In the genomic region with DNA sequence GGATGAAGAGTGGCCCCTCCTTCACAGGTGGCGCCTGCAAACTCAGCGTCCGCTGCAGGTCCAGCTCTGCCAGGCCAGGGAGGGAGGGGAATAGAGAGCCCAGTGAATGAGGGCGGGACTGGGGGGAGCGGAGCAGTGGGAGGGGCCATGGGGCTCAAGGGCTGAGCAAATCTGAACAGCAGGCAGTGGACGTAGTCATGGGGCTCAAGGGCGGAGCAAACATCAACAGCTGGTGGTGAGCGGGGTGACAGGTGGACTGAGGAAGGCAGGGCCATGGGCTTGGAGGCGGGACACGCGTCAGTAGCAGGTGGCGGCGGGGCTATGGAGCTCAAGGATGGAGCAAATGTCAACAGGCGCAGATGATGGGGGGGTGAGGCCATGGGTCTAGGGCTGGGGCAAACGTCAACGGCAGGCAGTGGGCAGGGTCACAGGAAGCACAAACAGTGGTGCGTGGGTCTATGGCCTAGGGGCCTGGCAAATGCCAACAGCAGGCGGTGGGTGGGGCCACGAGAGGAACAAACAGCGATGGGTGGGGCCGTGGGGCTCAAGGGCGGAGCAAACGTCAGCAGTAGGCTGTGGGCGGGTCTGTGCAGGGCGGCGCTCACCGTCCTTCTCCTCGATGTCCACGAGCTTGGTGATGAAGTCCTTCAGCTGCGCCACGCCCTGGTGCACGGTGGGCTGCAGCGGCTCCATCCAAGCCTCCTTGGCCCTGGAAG, we compare ENCODE assay signal across 6 cellular contexts. TPM values are rescaled to one million over a fixed set of nuclear protein-coding genes. Genes with fewer than 3 reads are reported as not detected.
DNase-seq lines count a peak whose midpoint lies in the region; ATAC-seq and TF ChIP-seq lines count a peak whose summit lies in the region.
"Not testable (repeated sequence)": the region's sequence is repeated elsewhere in the genome, so short reads cannot be mapped to it uniquely, and the experiment has no call there.

No MANE protein-coding gene starts in this region.

- not testable (repeated sequence) for H3K27me3 Mint-ChIP-seq in activated naive CD4-positive, alpha-beta T cell treated with anti-CD3 and anti-CD28 coated beads, Interleukin-2, amount 10 ng/mL, durations not matched to agents 7 days and 5 days

- H3K36me3 Mint-ChIP-seq in activated naive CD4-positive, alpha-beta T cell treated with anti-CD3 and anti-CD28 coated beads, Interleukin-2, amount 10 ng/mL, durations not matched to agents 7 days and 5 days = not testable (repeated sequence)

- ATAC-seq in GM19438 (IDR thresholded peaks at IDR 0.05; ENCODE audit: low read depth, unreplicated experiment) (peak; percentile 28), HG02852 (IDR thresholded peaks at IDR 0.05; ENCODE audit: unreplicated experiment) (peak; percentile 47), HG03571 (IDR thresholded peaks at IDR 0.05; ENCODE audit: unreplicated experiment) (peak; percentile 37), lung (ENCODE audit: insufficient read depth, low FRiP score) (peak; percentile 69), aorta (ENCODE audit: low FRiP score) (peak; percentile 72)

- DNase-seq in activated naive CD4-positive, alpha-beta T cell treated with anti-CD3 and anti-CD28 coated beads, Interleukin-2, amount 10 ng/mL, durations not matched to agents 7 days and 5 days = peak; percentile 57
- DNase-seq in lung (ENCODE audit: low spot score) = peak; percentile 35
- not testable (repeated sequence) for DNase-seq in aorta

- not testable (repeated sequence) for H3K27ac Mint-ChIP-seq in activated naive CD4-positive, alpha-beta T cell treated with anti-CD3 and anti-CD28 coated beads, Interleukin-2, amount 10 ng/mL, durations not matched to agents 7 days and 5 days

- not testable (repeated sequence) for TF ChIP-seq CTCF in lung (IDR thresholded peaks at IDR 0.05; ENCODE audit: control extremely low read depth, extremely low read depth)

- intact Hi-C loops in aorta (cut with DNase I) = not testable (repeated sequence)

- WGBS in lung, 2 donors = no CpG with 5 or more reads among the region's 33 CpGs
- no CpG with 5 or more reads among the region's 33 CpGs for WGBS in aorta, 2 donors

- not testable (repeated sequence) for H3K4me3 Mint-ChIP-seq in activated naive CD4-positive, alpha-beta T cell treated with anti-CD3 and anti-CD28 coated beads, Interleukin-2, amount 10 ng/mL, durations not matched to agents 7 days and 5 days

- not testable (repeated sequence) for H3K36me3 ChIP-seq in lung (ENCODE audit: control insufficient read depth in 2 of 2, insufficient read depth in 2 of 2, low read length in 2 of 2); aorta (ENCODE audit: control insufficient read depth in 1 of 2, insufficient read depth in 2 of 2, low read length in 1 of 2)

- H3K9me3 ChIP-seq in lung (ENCODE audit: control insufficient read depth in 2 of 2, insufficient read depth in 1 of 2, low read length in 1 of 2); aorta (ENCODE audit: control insufficient read depth, low read length): not testable (repeated sequence)

- not testable (repeated sequence) for H3K27ac ChIP-seq in lung (ENCODE audit: low read depth in 1 of 2, low read length in 1 of 2); aorta (ENCODE audit: low read depth in 1 of 2, low read length in 2 of 2)

- not testable (repeated sequence) for H3K4me1 Mint-ChIP-seq in activated naive CD4-positive, alpha-beta T cell treated with anti-CD3 and anti-CD28 coated beads, Interleukin-2, amount 10 ng/mL, durations not matched to agents 7 days and 5 days

- CTCF ChIA-PET in activated naive CD4-positive, alpha-beta T cell treated with anti-CD3 and anti-CD28 coated beads, Interleukin-2, amount 10 ng/mL, durations not matched to agents 7 days and 5 days (lab: Charles Lee) = not testable (repeated sequence)

- not testable (repeated sequence) for H3K4me1 ChIP-seq in lung (ENCODE audit: control insufficient read depth in 2 of 2, insufficient read depth in 2 of 2, low read length in 2 of 2); aorta (ENCODE audit: control insufficient read depth in 1 of 2, insufficient read depth in 2 of 2, low read length in 2 of 2)

- H3K4me3 ChIP-seq in lung; aorta (ENCODE audit: low read length in 2 of 2): not testable (repeated sequence)

- H3K9me3 Mint-ChIP-seq in activated naive CD4-positive, alpha-beta T cell treated with anti-CD3 and anti-CD28 coated beads, Interleukin-2, amount 10 ng/mL, durations not matched to agents 7 days and 5 days = not testable (repeated sequence)

- H3K27me3 ChIP-seq in lung (ENCODE audit: control insufficient read depth, insufficient read depth); aorta (ENCODE audit: control insufficient read depth in 1 of 2, insufficient read depth in 2 of 2, low read length in 1 of 2): not testable (repeated sequence)

RNA-seq across cellular contexts. Expression of gene POLR2J, which starts 14.7 kb away (rescaled TPM):
- total RNA-seq in lung = 10 to 100 TPM; 10.3 to 45.0 TPM
- polyA plus RNA-seq in lung = 100 to 1,000 TPM in 1 of 2 donors, 10 to 100 TPM in 1; 66.2 to 151 TPM
- 10 to 100 TPM; 29.6 to 35.9 TPM for total RNA-seq in aorta
- 10 to 100 TPM; 90.0 to 92.9 TPM for polyA plus RNA-seq in aorta

RNA-seq across cellular contexts. Expression of gene RASA4B, which starts 24.2 kb away (rescaled TPM):
- total RNA-seq in lung (10 to 100 TPM in 1 of 2 donors, 1 to 10 TPM in 1; 9.7 to 11.4 TPM), aorta (10 to 100 TPM; 44.1 to 81.9 TPM)
- polyA plus RNA-seq in lung (10 to 100 TPM in 1 of 2 donors, 1 to 10 TPM in 1; 7.3 to 24.6 TPM), aorta (10 to 100 TPM; 14.4 to 50.9 TPM)

RNA-seq across cellular contexts. Expression of gene LRWD1, which starts 28.6 kb away (rescaled TPM):
- 10 to 100 TPM; 23.5 to 28.4 TPM for total RNA-seq in lung
- 10 to 100 TPM; 12.3 to 31.5 TPM for polyA plus RNA-seq in lung
- total RNA-seq in aorta = 1 to 10 TPM; 8.6 to 9.4 TPM
- 10 to 100 TPM; 13.4 to 16.5 TPM for polyA plus RNA-seq in aorta

RNA-seq across cellular contexts. Expression of gene ALKBH4, which starts 28.7 kb away (rescaled TPM):
- total RNA-seq in lung (10 to 100 TPM; 10.2 to 13.8 TPM), aorta (1 to 10 TPM; 6.1 to 8.7 TPM)
- polyA plus RNA-seq in lung (10 to 100 TPM in 1 of 2 donors, 1 to 10 TPM in 1; 7.9 to 10.3 TPM), aorta (10 to 100 TPM in 1 of 2 donors, 1 to 10 TPM in 1; 9.1 to 10.2 TPM)

RNA-seq across cellular contexts. Expression of gene UPK3BL2, which starts 50.1 kb away (rescaled TPM):
- total RNA-seq in lung (10 to 100 TPM; 17.4 to 23.7 TPM), aorta (10 to 100 TPM; 19.5 to 41.7 TPM)
- polyA plus RNA-seq in lung (10 to 100 TPM; 12.5 to 17.3 TPM), aorta (10 to 100 TPM in 1 of 2 donors, 1 to 10 TPM in 1; 4.0 to 27.5 TPM)
